Comparison of ENCODE assay signal across 9 cellular contexts in the genomic region with DNA sequence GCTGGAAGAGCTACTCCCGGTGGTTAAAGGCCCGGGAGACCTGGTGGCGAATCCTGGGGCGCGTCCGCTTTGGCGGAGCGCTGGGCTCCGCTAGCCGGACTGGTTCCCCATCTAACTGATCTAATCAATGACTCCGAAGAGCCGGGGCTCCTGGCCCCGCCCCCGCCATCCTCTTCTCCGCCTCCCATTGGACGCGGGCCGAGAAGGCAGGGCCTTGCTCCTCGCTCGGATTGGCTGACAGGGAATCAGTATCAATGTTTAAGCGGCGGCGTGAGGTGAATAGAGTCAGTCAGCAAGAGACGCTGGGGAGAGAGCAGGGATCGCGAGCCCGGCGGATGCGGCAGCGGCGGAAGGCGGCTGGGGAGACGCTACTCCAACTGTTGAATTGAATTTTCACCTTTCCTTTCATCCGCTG. TPM values are rescaled to one million over a fixed set of nuclear protein-coding genes. Genes with fewer than 3 reads are reported as not detected.
A peak's percentile ranks its signal among the peaks of the same experiment; 100 is the strongest.
DNase-seq lines count a peak whose midpoint lies in the region; ATAC-seq and TF ChIP-seq lines count a peak whose summit lies in the region.
"Had no signal": no experiment of that assay in that cellular context is flagged by ENCODE, and none has a peak within 500 bp of the region (broad histone marks: within the 10 kb centered on the region; RNA-seq: fewer than 3 reads in every experiment).

No MANE protein-coding gene starts in this region.

- peak overlapping the region; percentile 44 for H3K4me3 Mint-ChIP-seq in activated CD4-positive, alpha-beta memory T cell treated with anti-CD3 and anti-CD28 coated beads for 36 hours

- peaks cover 41% of the 10 kb centered on the region for H3K4me1 Mint-ChIP-seq in activated CD4-positive, alpha-beta memory T cell treated with anti-CD3 and anti-CD28 coated beads for 36 hours (ENCODE audit: low read depth)

- no peak for TF ChIP-seq RAD21 in Ishikawa (IDR thresholded peaks at IDR 0.05; ENCODE audit: low read depth)

- peaks cover 66% of the 10 kb centered on the region for H3K27me3 Mint-ChIP-seq in activated CD4-positive, alpha-beta memory T cell treated with anti-CD3 and anti-CD28 coated beads for 36 hours

- no peaks in the 10 kb centered on the region; the same call in 1 of the 2 replicates for H3K4me1 ChIP-seq in ES-I3 (ENCODE audit: insufficient read depth, low read length)
- H3K4me1 ChIP-seq in mesodermal cell (ENCODE audit: control insufficient read depth, insufficient read depth, low read length, poor library complexity, severe bottlenecking): no peaks in the 10 kb centered on the region
- peaks cover 2 to 58% (median 44%) of the 10 kb centered on the region in 5 donors for H3K4me1 ChIP-seq in subcutaneous abdominal adipose tissue (ENCODE audit: control insufficient read depth in 5 of 5, insufficient read depth in 5 of 5, low read length in 5 of 5)

- 0% methylated on average over 12 to 20 of the region's 34 CpGs for WGBS in mesodermal cell (ENCODE audit: insufficient coverage in 2 of 2), 2 experiments

- peak overlapping the region; percentile 70; the same call in 1 of the 2 replicates for H3K9ac ChIP-seq in ES-I3 (ENCODE audit: low read depth, low read length)
- H3K9ac ChIP-seq in subcutaneous abdominal adipose tissue (ENCODE audit: low read length in 5 of 5): peak overlapping the region in 1 of 5 donors; percentile 22

- H3K9me3 ChIP-seq in ES-I3 (ENCODE audit: control insufficient read depth, insufficient read depth, low read length): no peaks in the 10 kb centered on the region
- peaks cover 2% of the 10 kb centered on the region for H3K9me3 ChIP-seq in mesodermal cell (ENCODE audit: control insufficient read depth, low read length)
- H3K9me3 ChIP-seq in subcutaneous abdominal adipose tissue (ENCODE audit: control insufficient read depth in 5 of 5, low read length in 5 of 5): no peaks in the 10 kb centered on the region

- ATAC-seq in esophagus mucosa (peak; percentile 43), GM19035 (IDR thresholded peaks at IDR 0.05; ENCODE audit: unreplicated experiment) (no peak), GM21447 (IDR thresholded peaks at IDR 0.05; ENCODE audit: unreplicated experiment) (no peak)

- peaks cover 37 to 51% (median 41%) of the 10 kb centered on the region in 5 donors for H3K27me3 ChIP-seq in subcutaneous abdominal adipose tissue (ENCODE audit: control insufficient read depth in 5 of 5, insufficient read depth in 4 of 5, low read length in 5 of 5)

- peak; percentile 68 for DNase-seq in activated CD4-positive, alpha-beta memory T cell treated with anti-CD3 and anti-CD28 coated beads for 36 hours

- no peaks in the 10 kb centered on the region for H3K36me3 ChIP-seq in ES-I3 (ENCODE audit: insufficient read depth, low read length)
- H3K36me3 ChIP-seq in mesodermal cell (ENCODE audit: control insufficient read depth, insufficient read depth, low read length): peaks cover 2% of the 10 kb centered on the region
- no peaks in the 10 kb centered on the region for H3K36me3 ChIP-seq in subcutaneous abdominal adipose tissue (ENCODE audit: control insufficient read depth in 5 of 5, insufficient read depth in 5 of 5, low read length in 5 of 5)

- no peak overlapping the region for H3K27ac Mint-ChIP-seq in activated CD4-positive, alpha-beta memory T cell treated with anti-CD3 and anti-CD28 coated beads for 36 hours

- CTCF ChIA-PET in activated CD4-positive, alpha-beta memory T cell treated with anti-CD3 and anti-CD28 coated beads for 36 hours (lab: Charles Lee): no interaction called here

- peaks cover 10% of the 10 kb centered on the region for H3K36me3 Mint-ChIP-seq in activated CD4-positive, alpha-beta memory T cell treated with anti-CD3 and anti-CD28 coated beads for 36 hours

- TF ChIP-seq EP300 in Ishikawa (IDR thresholded peaks at IDR 0.05; ENCODE audit: borderline replicate concordance): no peak

- intact Hi-C loops in activated CD4-positive, alpha-beta memory T cell treated with anti-CD3 and anti-CD28 coated beads for 36 hours (cut with micrococcal nuclease): loop anchor here (2.0 kb wide), 1 partner anchor 1689 kb away; no protein-coding TSS in a partner anchor

- no peak overlapping the region for H3K27ac ChIP-seq in mesodermal cell (ENCODE audit: low read depth, low read length, severe bottlenecking)
- no peak overlapping the region for H3K27ac ChIP-seq in subcutaneous abdominal adipose tissue (ENCODE audit: low read depth, low read length)

- POLR2A ChIA-PET in activated CD4-positive, alpha-beta memory T cell treated with anti-CD3 and anti-CD28 coated beads for 36 hours (lab: Charles Lee): no interaction called here

- H3K4me3 ChIP-seq in mesodermal cell (ENCODE audit: extremely low read depth, insufficient read depth, low read length, poor library complexity, severe bottlenecking) (peak overlapping the region; percentile 60), subcutaneous abdominal adipose tissue (ENCODE audit: low read depth in 1 of 5, low read length in 5 of 5) (peak overlapping the region in 4 of 5 donors; percentile 60 to 79 (median 72))

- H3K9me3 Mint-ChIP-seq in activated CD4-positive, alpha-beta memory T cell treated with anti-CD3 and anti-CD28 coated beads for 36 hours: peaks cover 11% of the 10 kb centered on the region

TF ChIP-seq in Ishikawa, 13 proteins besides CTCF, POLR2A, EP300 and RAD21:
- TF ChIP-seq TAF1 (IDR thresholded peaks at IDR 0.05; ENCODE audit: low read depth) (peak; percentile 51; the same call in 1 of the 2 replicates), TCF12 (IDR thresholded peaks at IDR 0.05; ENCODE audit: low read depth) (no peak)

RNA-seq across cellular contexts. Expression of a gene that starts 1.7 kb away (rescaled TPM):
- not detected for total RNA-seq in activated CD4-positive, alpha-beta memory T cell treated with anti-CD3 and anti-CD28 coated beads for 36 hours
- total RNA-seq in esophagus mucosa: 2.1 TPM
- polyA plus RNA-seq in mesodermal cell (2013, experiment 1 of 2): 27.3 TPM
- 20.2 TPM for polyA plus RNA-seq in mesodermal cell (2013, experiment 2 of 2)
- total RNA-seq: LHCN-M2 had no signal
